Comparison of ENCODE assay signal across 13 cellular contexts in the genomic region with DNA sequence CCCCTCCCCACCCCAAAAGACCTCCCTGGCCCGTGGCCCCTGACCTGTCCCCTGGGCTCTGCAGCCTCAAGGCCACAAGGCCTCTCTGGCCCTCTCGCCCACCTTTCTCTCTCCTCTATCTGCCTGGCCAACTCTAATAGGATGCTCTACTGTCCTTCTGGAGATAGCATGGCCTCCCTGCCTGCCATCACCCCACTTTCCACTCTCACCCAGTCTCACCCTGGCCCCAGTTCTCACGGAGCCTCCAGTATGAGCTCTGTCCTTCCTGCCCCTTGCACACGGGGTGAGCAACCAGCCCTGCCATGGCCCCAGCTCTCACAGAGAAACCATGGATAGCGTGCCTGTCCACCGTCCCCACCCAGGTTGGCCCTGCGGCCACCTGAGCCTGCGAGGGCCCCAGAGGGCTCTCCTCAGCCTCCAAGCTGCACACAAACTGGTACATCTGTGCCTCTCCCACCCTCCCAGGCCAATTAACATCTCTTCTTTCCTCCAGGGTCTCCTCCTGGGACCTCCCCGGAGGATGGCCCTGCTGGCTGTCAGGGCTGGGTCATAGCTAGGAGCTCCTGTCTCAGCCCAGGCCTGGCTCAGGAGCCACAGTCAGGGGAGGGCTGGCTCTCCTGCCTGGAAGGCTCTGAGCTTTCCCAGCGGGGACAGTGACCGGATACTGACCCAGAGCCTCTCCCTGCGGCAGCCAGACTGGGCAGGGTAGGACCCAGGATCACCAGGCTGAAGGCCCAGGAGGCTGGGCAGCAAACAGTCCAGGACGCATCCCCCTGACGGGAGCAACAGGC. TPM values are rescaled to one million over a fixed set of nuclear protein-coding genes. Genes with fewer than 3 reads are reported as not detected.
DNase-seq lines count a peak whose midpoint lies in the region; TF ChIP-seq lines count a peak whose summit lies in the region.
"Had no signal": no experiment of that assay in that cellular context is flagged by ENCODE, and none has a peak within 500 bp of the region (broad histone marks: within the 10 kb centered on the region; RNA-seq: fewer than 3 reads in every experiment).

No MANE protein-coding gene starts in this region.

- peak overlapping the region; percentile 85 to 100 (median 98) for H3K4me2 ChIP-seq in BLaER1 treated with 17β-estradiol and CSF1 and Interleukin-3, amounts not matched to agents 10 nM and 100 nM
- H3K4me2 ChIP-seq in mesendoderm (ENCODE audit: low read length) (no peak overlapping the region), osteoblast (ENCODE audit: insufficient read depth, low read length) (no peak overlapping the region)

- TF ChIP-seq CTCF in HEK293 (tag by site-specific recombination; IDR thresholded peaks at IDR 0.05) (no peak), GM10248 (IDR thresholded peaks at IDR 0.05; ENCODE audit: control extremely low read depth, extremely low read depth, low read depth, missing control alignments) (no peak), osteoblast (IDR thresholded peaks at IDR 0.05; ENCODE audit: extremely low read depth, low read depth, low read length) (no peak)

- H3K79me2 ChIP-seq in mesendoderm (ENCODE audit: control insufficient read depth, insufficient read depth, low read length) (no peaks in the 10 kb centered on the region), osteoblast (ENCODE audit: insufficient read depth, low read length) (no peaks in the 10 kb centered on the region)

- H3K4ac ChIP-seq in mesendoderm (ENCODE audit: low read depth, low read length) = no peak overlapping the region

- no peak overlapping the region for H3K4me3 Mint-ChIP-seq in activated naive CD8-positive, alpha-beta T cell treated with anti-CD3 and anti-CD28 coated beads for 36 hours

- intact Hi-C loops in posterior vena cava (cut with DNase I) = no loop called here

- no peak overlapping the region for H4K5ac ChIP-seq in mesendoderm (ENCODE audit: low read length)

- H3K23ac ChIP-seq in mesendoderm (ENCODE audit: low read length) = no peak overlapping the region

- H3K56ac ChIP-seq in mesendoderm (ENCODE audit: low read length) = no peak overlapping the region

- CTCF ChIA-PET in HEK293 (lab: Yijun Ruan, JAX) = interaction anchor here (2.0 to 2.6 kb wide), 2 partner anchors 8 to 89 kb away, joined by 9 to 11 read pairs; no protein-coding TSS in a partner anchor
- CTCF ChIA-PET in GM10248 (lab: Yijun Ruan, JAX) = interaction anchor here (0.9 to 1.8 kb wide), 6 partner anchors 8 to 89 kb away, joined by 3 to 9 read pairs (median 3); no protein-coding TSS in a partner anchor

- no peak overlapping the region for H2BK120ac ChIP-seq in mesendoderm (ENCODE audit: low read depth, low read length)

- no peak overlapping the region for H3K18ac ChIP-seq in mesendoderm (ENCODE audit: low read length)

- peak overlapping the region in 9 of 11 experiments; percentile 56 to 94 (median 81); a peak in 18 of 22 replicates for H3K27ac ChIP-seq in BLaER1 treated with 17β-estradiol and CSF1 and Interleukin-3, amounts not matched to agents 10 nM and 100 nM
- H3K27ac ChIP-seq in HEK293 (ENCODE audit: extremely low read depth, low read depth, low read length) = no peak overlapping the region
- no peak overlapping the region for H3K27ac ChIP-seq in mesendoderm (ENCODE audit: low read depth, low read length)
- no peak overlapping the region for H3K27ac ChIP-seq in osteoblast (ENCODE audit: low read depth, low read length)
- H3K27ac ChIP-seq: brain microvascular endothelial cell, psoas muscle had no signal

- H3K9me3 ChIP-seq in BLaER1 treated with 17β-estradiol and CSF1 and Interleukin-3, amounts not matched to agents 10 nM and 100 nM (replicated peaks in 1 of 11) = no peaks in the 10 kb centered on the region
- H3K9me3 ChIP-seq in HEK293 (ENCODE audit: control insufficient read depth, insufficient read depth, low read depth, low read length) (no peaks in the 10 kb centered on the region), osteoblast (ENCODE audit: low read depth, low read length) (no peaks in the 10 kb centered on the region)
- H3K9me3 ChIP-seq: psoas muscle had no signal

- H3K27me3 ChIP-seq in BLaER1 treated with 17β-estradiol and CSF1 and Interleukin-3, amounts not matched to agents 10 nM and 100 nM = no peaks in the 10 kb centered on the region
- H3K27me3 ChIP-seq in mesendoderm (ENCODE audit: insufficient read depth, low read length, poor library complexity) = no peaks in the 10 kb centered on the region
- no peaks in the 10 kb centered on the region for H3K27me3 ChIP-seq in osteoblast (ENCODE audit: insufficient read depth, low read length)
- H3K27me3 ChIP-seq: brain microvascular endothelial cell had no signal

- no peaks in the 10 kb centered on the region for H3K36me3 Mint-ChIP-seq in activated naive CD8-positive, alpha-beta T cell treated with anti-CD3 and anti-CD28 coated beads for 36 hours

- peaks cover 0 to 53% (median 0%) of the 10 kb centered on the region in 11 experiments; a peak in 9 of 22 replicates for H4K20me1 ChIP-seq in BLaER1 treated with 17β-estradiol and CSF1 and Interleukin-3, amounts not matched to agents 10 nM and 100 nM
- no peaks in the 10 kb centered on the region for H4K20me1 ChIP-seq in osteoblast (ENCODE audit: insufficient read depth, low read length)

- no peak overlapping the region for H2BK5ac ChIP-seq in mesendoderm (ENCODE audit: low read length)

- no CpG with 5 or more reads among the region's 14 CpGs for WGBS in mesendoderm (ENCODE audit: extremely low coverage, insufficient coverage, low lambda C conversion rate)

- no peaks in the 10 kb centered on the region for H3K9me3 Mint-ChIP-seq in activated naive CD8-positive, alpha-beta T cell treated with anti-CD3 and anti-CD28 coated beads for 36 hours

- H3K79me1 ChIP-seq in mesendoderm (ENCODE audit: low read length) = peaks cover 3% of the 10 kb centered on the region

- peaks cover 0 to 19% (median 0%) of the 10 kb centered on the region in 11 experiments; a peak in 9 of 22 replicates for H3K36me3 ChIP-seq in BLaER1 treated with 17β-estradiol and CSF1 and Interleukin-3, amounts not matched to agents 10 nM and 100 nM
- H3K36me3 ChIP-seq in HEK293 (ENCODE audit: control insufficient read depth in 2 of 2, insufficient read depth in 1 of 2, low read length in 2 of 2) (peaks cover 0 to 17% of the 10 kb centered on the region in 2 experiments; a peak in 1 of 3 replicates), mesendoderm (ENCODE audit: control insufficient read depth, insufficient read depth, low read length) (no peaks in the 10 kb centered on the region), osteoblast (ENCODE audit: insufficient read depth, low read length) (no peaks in the 10 kb centered on the region)
- H3K36me3 ChIP-seq: brain microvascular endothelial cell had no signal

- H3K4me1 Mint-ChIP-seq in activated naive CD8-positive, alpha-beta T cell treated with anti-CD3 and anti-CD28 coated beads for 36 hours = peaks cover 33% of the 10 kb centered on the region

- peaks cover 64 to 100% (median 96%) of the 10 kb centered on the region in 10 experiments for H3K4me1 ChIP-seq in BLaER1 treated with 17β-estradiol and CSF1 and Interleukin-3, amounts not matched to agents 10 nM and 100 nM
- H3K4me1 ChIP-seq in HEK293 (ENCODE audit: control insufficient read depth, insufficient read depth, low read length) (peaks cover 15% of the 10 kb centered on the region), mesendoderm (ENCODE audit: control insufficient read depth, low read depth, low read length) (peaks cover 19% of the 10 kb centered on the region), osteoblast (ENCODE audit: insufficient read depth, low read length) (peaks cover 14% of the 10 kb centered on the region)

- POLR2A ChIA-PET in HEK293 (lab: Yijun Ruan, JAX) (no interaction called here), GM10248 (lab: Yijun Ruan, JAX) (no interaction called here)

- H3K4me3 ChIP-seq in BLaER1 treated with 17β-estradiol and CSF1 and Interleukin-3, amounts not matched to agents 10 nM and 100 nM = peak overlapping the region in 7 of 10 experiments; percentile 8 to 50 (median 25); a peak in 10 of 20 replicates
- H3K4me3 ChIP-seq in HEK293 (ENCODE audit: low read depth, low read length) (no peak overlapping the region), mesendoderm (ENCODE audit: low read length) (no peak overlapping the region), osteoblast (ENCODE audit: insufficient read depth, low read length) (no peak overlapping the region)
- H3K4me3 ChIP-seq: psoas muscle had no signal

- H3K9ac ChIP-seq in BLaER1 treated with 17β-estradiol and CSF1 and Interleukin-3, amounts not matched to agents 10 nM and 100 nM = peak overlapping the region in 9 of 11 experiments; percentile 15 to 83 (median 65); a peak in 17 of 22 replicates
- no peak overlapping the region for H3K9ac ChIP-seq in mesendoderm (ENCODE audit: low read length)

- no peak overlapping the region for H4K8ac ChIP-seq in mesendoderm (ENCODE audit: low read depth, low read length)

- H2BK15ac ChIP-seq in mesendoderm (replicated peaks; ENCODE audit: low read depth) = no peak overlapping the region

- H2AFZ ChIP-seq in osteoblast (ENCODE audit: low read length) = no peak overlapping the region

- H2AK5ac ChIP-seq in mesendoderm (ENCODE audit: low read length) = no peak overlapping the region

- DNase-seq in activated naive CD8-positive, alpha-beta T cell treated with anti-CD3 and anti-CD28 coated beads for 36 hours = no peak
- peak; percentile 16 for DNase-seq in mesendoderm
- DNase-seq in GM10248 (ENCODE audit: extremely low spot score) = no peak
- DNase-seq in osteoblast (ENCODE audit: insufficient read length, low spot score, missing footprints) = no peak
- DNase-seq in GM03348 (ENCODE audit: low spot score) = no peak
- no peak for DNase-seq in posterior vena cava (ENCODE audit: low spot score)
- DNase-seq: brain microvascular endothelial cell, erythroblast, NCI-H345, OCI-M1, psoas muscle had no signal

- H3K27me3 Mint-ChIP-seq in activated naive CD8-positive, alpha-beta T cell treated with anti-CD3 and anti-CD28 coated beads for 36 hours = no peaks in the 10 kb centered on the region

- peak overlapping the region; percentile 93 for H3K27ac Mint-ChIP-seq in activated naive CD8-positive, alpha-beta T cell treated with anti-CD3 and anti-CD28 coated beads for 36 hours

TF ChIP-seq in HEK293, 187 proteins besides CTCF, POLR2A, EP300 and RAD21 (continues in another document):
- TF ChIP-seq ZNF76 (tag by site-specific recombination; IDR thresholded peaks at IDR 0.05; ENCODE audit: borderline replicate concordance, low read depth) (no peak), ZBTB20 (tag by site-specific recombination; IDR thresholded peaks at IDR 0.05) (no peak), BCL11A (tag by site-specific recombination; IDR thresholded peaks at IDR 0.05; ENCODE audit: low read depth) (no peak), GLI2 (tag by site-specific recombination; IDR thresholded peaks at IDR 0.05; ENCODE audit: borderline replicate concordance, low read depth) (no peak), ZNF112 (tag by site-specific recombination; IDR thresholded peaks at IDR 0.05) (no peak), ZFHX2 (tag by site-specific recombination; conservative IDR thresholded peaks at IDR 0.05) (peak; percentile 18; the same call in 1 of the 2 replicates), ZNF473 (tag by site-specific recombination; IDR thresholded peaks at IDR 0.05) (no peak)

RNA-seq across cellular contexts. Expression of gene RTN4R, which starts 22.3 kb away (rescaled TPM):
- total RNA-seq in activated naive CD8-positive, alpha-beta T cell treated with anti-CD3 and anti-CD28 coated beads for 36 hours = 1 to 10 TPM; 3.2 to 3.5 TPM
- polyA plus RNA-seq in mesendoderm (2013, experiment 1 of 2) = 17.3 TPM
- 17.0 TPM for polyA plus RNA-seq in mesendoderm (2013, experiment 2 of 2)
- under 0.01 and 0.29 TPM in 2 replicates for total RNA-seq in osteoblast
- under 1 TPM; 0.19 to 0.76 TPM for total RNA-seq in posterior vena cava

Comparison
In these comparisons a context has a peak if more than half of its experiments do, and no peak if none do; other contexts are left out.
1. H3K27ac ChIP-seq: peak in BLaER1 treated with 17β-estradiol and CSF1 and Interleukin-3, amounts not matched to agents 10 nM and 100 nM (9 of 11); none in HEK293 (single experiment), mesendoderm (single experiment) and osteoblast (single experiment).
2. H3K4me2 ChIP-seq: peak in BLaER1 treated with 17β-estradiol and CSF1 and Interleukin-3, amounts not matched to agents 10 nM and 100 nM (11 of 11); none in mesendoderm (single experiment) and osteoblast (single experiment).
3. H3K4me3 ChIP-seq: peak in BLaER1 treated with 17β-estradiol and CSF1 and Interleukin-3, amounts not matched to agents 10 nM and 100 nM (7 of 10); none in HEK293 (single experiment), mesendoderm (single experiment) and osteoblast (single experiment).